Comparison of ENCODE assay signal across 3 cellular contexts in genomic region chr6:25585225-25585624, GRCh38.
"Had no signal": no experiment of that assay in that cellular context is flagged by ENCODE, and none has a peak within 500 bp of the region (broad histone marks: within the 10 kb centered on the region; RNA-seq: fewer than 3 reads in every experiment).

No MANE protein-coding gene starts in this region.

- H3K4me3 ChIP-seq: GM12878 had no signal

- DNase-seq: GDM1, GF-D8 had no signal

- ATAC-seq: GM12878 had no signal
